In the genomic region with DNA sequence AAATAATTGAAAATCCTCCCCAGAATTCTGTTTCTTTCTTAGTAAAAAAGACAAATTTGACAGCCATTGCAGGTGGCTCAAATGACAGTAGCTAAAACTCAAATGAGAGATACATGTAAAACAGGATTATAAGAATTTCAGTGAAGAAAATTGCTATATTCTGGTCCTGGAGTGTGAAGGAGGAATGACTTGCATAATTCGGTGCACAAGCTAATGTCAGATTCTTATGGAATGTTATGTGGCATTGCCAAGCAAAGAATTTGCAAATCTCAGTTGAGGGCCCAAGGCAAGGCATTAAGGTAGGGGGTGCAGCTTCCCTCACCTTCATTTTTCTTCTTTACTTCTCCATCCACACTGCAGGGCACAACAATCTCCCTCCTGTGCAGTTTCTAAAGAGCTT, we compare ENCODE assay signal across 9 cellular contexts. TPM values are rescaled to one million over a fixed set of nuclear protein-coding genes. Genes with fewer than 3 reads are reported as not detected.
"Had no signal": no experiment of that assay in that cellular context is flagged by ENCODE, and none has a peak within 500 bp of the region (broad histone marks: within the 10 kb centered on the region; RNA-seq: fewer than 3 reads in every experiment).

No MANE protein-coding gene starts in this region.

- ATAC-seq: GM23338, K562 had no signal

- H3K4me3 ChIP-seq: GM23338, K562 had no signal

- H3K27ac Mint-ChIP-seq: GM23338, H9 had no signal

- H3K9me3 Mint-ChIP-seq: GM23338, H9 had no signal

- H3K4me2 ChIP-seq: GM23338 had no signal

- FAIRE-seq: H1, H54, HTR-8/SVneo, K562 had no signal

- H3K4me3 Mint-ChIP-seq: GM23338, H9 had no signal

- H2AFZ ChIP-seq: GM23338 had no signal

- DNase-seq: H9, HCEC 1CT, KG1 had no signal

RNA-seq across cellular contexts. Expression of gene RAB38, which starts 35.4 kb away (rescaled TPM):
- total RNA-seq: HT-29 had no signal
